In genomic region chr11:117239295-117239694, GRCh38 we compare ENCODE assay signal across 1 cellular context.
TF ChIP-seq lines count a peak whose summit lies in the region.

No MANE protein-coding gene starts in this region.

TF ChIP-seq in K562, 482 proteins besides CTCF, POLR2A, EP300 and RAD21:
- TF ChIP-seq NCOA1 (IDR thresholded peaks at IDR 0.05; ENCODE audit: low read depth) (no peak), KAT8 (IDR thresholded peaks at IDR 0.05; ENCODE audit: low read depth) (no peak), XRCC3 (IDR thresholded peaks at IDR 0.05) (no peak), BRF2 (IDR thresholded peaks at IDR 0.05; ENCODE audit: borderline replicate concordance, insufficient read depth, insufficient read length) (no peak), TSC22D4 (tag; IDR thresholded peaks at IDR 0.05) (no peak), TBP (optimal IDR thresholded peaks at IDR 0.05; ENCODE audit: low read depth, low read length) (no peak), NELFE (IDR thresholded peaks at IDR 0.05; ENCODE audit: insufficient read depth, insufficient read length) (no peak), BRD9 (IDR thresholded peaks at IDR 0.05; ENCODE audit: low read depth, partially characterized antibody) (no peak), NKRF (IDR thresholded peaks at IDR 0.05; ENCODE audit: borderline replicate concordance) (no peak), HNRNPL (IDR thresholded peaks at IDR 0.05; ENCODE audit: low read depth, low read length) (no peak), ZNF146 (CRISPR knock-in tag; IDR thresholded peaks at IDR 0.05; ENCODE audit: unreplicated experiment) (no peak), ZNF668 (CRISPR knock-in tag; IDR thresholded peaks at IDR 0.05) (no peak), SMAD2 (IDR thresholded peaks at IDR 0.05; ENCODE audit: low read depth, low read length) (no peak), ZHX1 (conservative IDR thresholded peaks at IDR 0.05; ENCODE audit: low read length) (no peak)
TF ChIP-seq in K562: peak in this region for 0.
